23 cellular contexts compared by ENCODE assay signal in genomic region chr20:48607544-48607865, GRCh38.
"Had no signal": no experiment of that assay in that cellular context is flagged by ENCODE, and none has a peak within 500 bp of the region (broad histone marks: within the 10 kb centered on the region; RNA-seq: fewer than 3 reads in every experiment).

No MANE protein-coding gene starts in this region.

- H3K36me3 Mint-ChIP-seq: naive thymus-derived CD4-positive, alpha-beta T cell; stimulated activated memory B cell treated with anti-CD40 and anti-IgM and Interleukin-4, amounts not matched to agents 10 μg/mL and 1 μg/mL and 100 μg/mL, for 72 hours had no signal

- H3K4me3 ChIP-seq: left lung, lung, stomach, suprapubic skin, transverse colon had no signal

- H3K27me3 Mint-ChIP-seq: activated CD8-positive, alpha-beta T cell treated with anti-CD3 and anti-CD28 coated beads for 36 hours; activated naive CD8-positive, alpha-beta T cell treated with anti-CD3 and anti-CD28 coated beads, Interleukin-2, amount 50 U/mL, for 24 hours had no signal

- H3K9me3 ChIP-seq: left lung, stomach, suprapubic skin, transverse colon had no signal

- H3K36me3 ChIP-seq: left lung, stomach, suprapubic skin, transverse colon had no signal

- H3K4me3 Mint-ChIP-seq: activated CD4-positive, alpha-beta T cell treated with anti-CD3 and anti-CD28 coated beads, Interleukin-2, amount 10 ng/mL, durations not matched to agents 24 days and 14 days; activated CD8-positive, alpha-beta T cell treated with anti-CD3 and anti-CD28 coated beads for 36 hours; activated naive CD8-positive, alpha-beta T cell treated with anti-CD3 and anti-CD28 coated beads, Interleukin-2, amount 50 U/mL, for 24 hours; dendritic cell treated with granulocyte-macrophage colony-stimulating factor and Interleukin-4, amounts not matched to agents 40 ng/mL and 50 ng/mL, for 4 days; naive thymus-derived CD4-positive, alpha-beta T cell; stimulated activated memory B cell treated with anti-CD40 and anti-IgM and Interleukin-4, amounts not matched to agents 10 μg/mL and 1 μg/mL and 100 μg/mL, for 72 hours; T-helper 17 cell had no signal

- H3K27ac ChIP-seq: left lung, parathyroid adenoma, stomach, suprapubic skin, transverse colon had no signal

- H3K4me1 ChIP-seq: left lung, parathyroid adenoma, stomach, suprapubic skin, transverse colon had no signal

- H3K27ac Mint-ChIP-seq: activated CD4-positive, alpha-beta T cell treated with anti-CD3 and anti-CD28 coated beads, Interleukin-2, amount 10 ng/mL, durations not matched to agents 24 days and 14 days; activated CD8-positive, alpha-beta T cell treated with anti-CD3 and anti-CD28 coated beads for 36 hours; activated naive CD8-positive, alpha-beta T cell treated with anti-CD3 and anti-CD28 coated beads, Interleukin-2, amount 50 U/mL, for 24 hours; dendritic cell treated with granulocyte-macrophage colony-stimulating factor and Interleukin-4, amounts not matched to agents 40 ng/mL and 50 ng/mL, for 4 days; naive thymus-derived CD4-positive, alpha-beta T cell; stimulated activated memory B cell treated with anti-CD40 and anti-IgM and Interleukin-4, amounts not matched to agents 10 μg/mL and 1 μg/mL and 100 μg/mL, for 72 hours; T-helper 17 cell had no signal

- H3K9me3 Mint-ChIP-seq: activated CD4-positive, alpha-beta T cell treated with anti-CD3 and anti-CD28 coated beads, Interleukin-2, amount 10 ng/mL, durations not matched to agents 24 days and 14 days; activated CD8-positive, alpha-beta T cell treated with anti-CD3 and anti-CD28 coated beads for 36 hours; activated naive CD8-positive, alpha-beta T cell treated with anti-CD3 and anti-CD28 coated beads, Interleukin-2, amount 50 U/mL, for 24 hours; dendritic cell treated with granulocyte-macrophage colony-stimulating factor and Interleukin-4, amounts not matched to agents 40 ng/mL and 50 ng/mL, for 4 days; naive thymus-derived CD4-positive, alpha-beta T cell; stimulated activated memory B cell treated with anti-CD40 and anti-IgM and Interleukin-4, amounts not matched to agents 10 μg/mL and 1 μg/mL and 100 μg/mL, for 72 hours had no signal

- DNase-seq: activated CD4-positive, alpha-beta T cell treated with anti-CD3 and anti-CD28 coated beads, Interleukin-2, amount 10 ng/mL, durations not matched to agents 24 days and 14 days; activated CD4-positive, CD25-positive, alpha-beta regulatory T cell; activated CD8-positive, alpha-beta T cell treated with anti-CD3 and anti-CD28 coated beads for 36 hours; activated naive CD4-positive, alpha-beta T cell; activated naive CD8-positive, alpha-beta T cell treated with anti-CD3 and anti-CD28 coated beads, Interleukin-2, amount 50 U/mL, for 24 hours; activated T-cell treated with anti-CD3 and anti-CD28 coated beads, Interleukin-2, amount 50 U/mL, for 1 hour; effector CD8-positive, alpha-beta T cell; erythroblast; foreskin fibroblast; naive thymus-derived CD4-positive, alpha-beta T cell; nucleus accumbens; small intestine; stimulated activated CD4-positive, alpha-beta T cell treated with anti-CD3 and anti-CD28 coated beads, Interleukin-2, amount 100 ng/mL, for 24 hours; stomach; T-helper 17 cell; transverse colon had no signal

- FAIRE-seq: small intestine had no signal

- ATAC-seq: activated CD8-positive, alpha-beta T cell treated with anti-CD3 and anti-CD28 coated beads for 36 hours; activated naive CD8-positive, alpha-beta T cell treated with anti-CD3 and anti-CD28 coated beads, Interleukin-2, amount 50 U/mL, for 24 hours; left lung; naive thymus-derived CD4-positive, alpha-beta T cell; sciatic nerve; stimulated activated memory B cell treated with anti-CD40 and anti-IgM and Interleukin-4, amounts not matched to agents 10 μg/mL and 1 μg/mL and 100 μg/mL, for 72 hours; T-helper 17 cell had no signal

- H3K9ac ChIP-seq: parathyroid adenoma had no signal
